19 cellular contexts compared by ENCODE assay signal in the genomic region with DNA sequence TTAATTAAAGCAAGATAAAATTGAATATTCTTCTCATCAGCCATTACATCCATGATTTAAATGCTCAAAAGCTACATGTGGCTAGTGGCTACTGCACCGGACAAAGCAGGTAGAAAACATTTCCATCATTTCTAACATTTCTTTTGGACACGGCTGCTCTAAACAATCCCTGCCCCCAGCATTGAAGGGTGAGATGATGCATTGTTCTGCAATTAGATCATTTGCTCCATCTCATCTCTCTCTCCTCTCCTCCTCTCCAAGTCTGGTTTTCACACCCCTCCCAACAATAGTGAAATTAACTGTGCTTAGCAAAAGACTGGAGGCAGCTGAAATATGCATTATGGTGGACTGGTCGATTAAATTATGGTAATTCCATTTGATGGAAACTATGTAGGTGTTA.
A peak's percentile ranks its signal among the peaks of the same experiment; 100 is the strongest.
DNase-seq lines count a peak whose midpoint lies in the region; ATAC-seq and TF ChIP-seq lines count a peak whose summit lies in the region.
"Had no signal": no experiment of that assay in that cellular context is flagged by ENCODE, and none has a peak within 500 bp of the region (broad histone marks: within the 10 kb centered on the region; RNA-seq: fewer than 3 reads in every experiment).

No MANE protein-coding gene starts in this region.

- no peak overlapping the region for H3K9ac ChIP-seq in trophoblast cell (ENCODE audit: low read length)

- H3K23ac ChIP-seq in trophoblast cell (ENCODE audit: low read length), result no peak overlapping the region

- no peaks in the 10 kb centered on the region for H3K4me1 ChIP-seq in trophoblast cell (ENCODE audit: control insufficient read depth in 1 of 2, insufficient read depth in 2 of 2, low read length in 2 of 2)

- no peaks in the 10 kb centered on the region for H3K36me3 ChIP-seq in trophoblast cell (ENCODE audit: control insufficient read depth in 1 of 2, insufficient read depth in 2 of 2, low read length in 2 of 2)
- H3K36me3 ChIP-seq: cardiac muscle cell, tibial artery had no signal

- no peak overlapping the region for H2AFZ ChIP-seq in trophoblast cell (ENCODE audit: insufficient read depth, low read length, poor library complexity)

- no peak overlapping the region for H2BK5ac ChIP-seq in trophoblast cell (ENCODE audit: low read depth, low read length, poor library complexity)

- H3K4ac ChIP-seq in trophoblast cell (ENCODE audit: low read depth, low read length), result no peak overlapping the region

- H3K4me2 ChIP-seq in trophoblast cell (ENCODE audit: low read length), result no peak overlapping the region

- no peaks in the 10 kb centered on the region for H3K9me3 ChIP-seq in trophoblast cell (ENCODE audit: insufficient read depth, low read depth, low read length)

- no peak for TF ChIP-seq CTCF in fibroblast of mammary gland (conservative IDR thresholded peaks at IDR 0.05; ENCODE audit: control insufficient read depth, insufficient read depth, low read depth, low read length)

- no peaks in the 10 kb centered on the region for H3K27me3 ChIP-seq in trophoblast cell (ENCODE audit: insufficient read depth, low read length)
- H3K27me3 ChIP-seq: cardiac muscle cell, tibial artery had no signal

- no peak overlapping the region for H3K27ac ChIP-seq in trophoblast cell (ENCODE audit: low read depth, low read length)
- H3K27ac ChIP-seq: cardiac muscle cell, tibial artery had no signal

- no CpG with 5 or more reads among the region's 3 CpGs for WGBS in trophoblast cell (ENCODE audit: extremely low coverage, insufficient coverage, insufficient read length)

- H3K4me3 ChIP-seq in fibroblast of mammary gland (ENCODE audit: control insufficient read depth, low read depth, low read length), result no peak overlapping the region
- no peak overlapping the region for H3K4me3 ChIP-seq in trophoblast cell (ENCODE audit: low read depth, low read length)
- H3K4me3 ChIP-seq: cardiac muscle cell, tibial artery had no signal

- DNase-seq in ELR (ENCODE audit: low read depth), result peak; percentile 33
- DNase-seq in RPMI7951 (ENCODE audit: low read depth), result peak; percentile 39
- peak; percentile 19 for DNase-seq in fibroblast of mammary gland (ENCODE audit: low read depth)
- peak; percentile 57 to 77 for DNase-seq in trophoblast cell
- DNase-seq in DMS53 treated with DMSO at 0.1 percent for 48 hours (lab: John Stamatoyannopoulos, UW; ENCODE audit: unreplicated experiment), result no peak
- DNase-seq: activated CD4-positive, CD25-positive, alpha-beta regulatory T cell treated with anti-CD3 and anti-CD28 coated beads, Interleukin-2, amount 50 U/mL, for 72 hours; Calu3; GF-D8; HCEC 1CT; occipital lobe; stimulated activated CD4-positive, alpha-beta T cell treated with anti-CD3 and anti-CD28 coated beads, Interleukin-1b, Interleukin-23, amount 100 ng/mL, for 48 hours; stimulated activated naive CD8-positive, alpha-beta T cell treated with anti-CD3 and anti-CD28 coated beads, Interleukin-15, Interleukin-2, amounts not matched to agents 100 U/mL and 50 U/mL, for 24 hours; T-helper 9 cell; tibial artery had no signal

- H3K14ac ChIP-seq in trophoblast cell (ENCODE audit: low read length), result no peak overlapping the region

- no peak overlapping the region for H3K18ac ChIP-seq in trophoblast cell (ENCODE audit: low read length)

- no peak overlapping the region for H4K8ac ChIP-seq in trophoblast cell (ENCODE audit: low read depth, low read length)

- no peak overlapping the region for H4K91ac ChIP-seq in trophoblast cell (ENCODE audit: low read depth, low read length)

- no peak overlapping the region for H4K12ac ChIP-seq in trophoblast cell (ENCODE audit: low read depth, low read length)

- no peak overlapping the region for H2BK12ac ChIP-seq in trophoblast cell (ENCODE audit: low read length)

- no peak overlapping the region for H2AK5ac ChIP-seq in trophoblast cell (ENCODE audit: low read length)

- no peaks in the 10 kb centered on the region for H3K79me1 ChIP-seq in trophoblast cell (ENCODE audit: low read length)

- no peaks in the 10 kb centered on the region for H3K79me2 ChIP-seq in trophoblast cell (ENCODE audit: control insufficient read depth, insufficient read depth, low read length, poor library complexity)

- no peak overlapping the region for H2BK120ac ChIP-seq in trophoblast cell (ENCODE audit: insufficient read depth, low read length, poor library complexity)

- ATAC-seq in GM18511 (IDR thresholded peaks at IDR 0.05; ENCODE audit: unreplicated experiment) (no peak), GM21825 (IDR thresholded peaks at IDR 0.05; ENCODE audit: unreplicated experiment) (no peak)
- ATAC-seq: esophagus mucosa; sciatic nerve; stimulated activated naive CD8-positive, alpha-beta T cell treated with anti-CD3 and anti-CD28 coated beads, Interleukin-15, Interleukin-2, amounts not matched to agents 100 U/mL and 50 U/mL, for 24 hours had no signal
